Comparison of ENCODE assay signal across 26 cellular contexts in genomic region chr3:33650495-33650894, GRCh38.
"Had no signal": no experiment of that assay in that cellular context is flagged by ENCODE, and none has a peak within 500 bp of the region (broad histone marks: within the 10 kb centered on the region; RNA-seq: fewer than 3 reads in every experiment).

No MANE protein-coding gene starts in this region.

- H3K27me3 ChIP-seq: esophagus muscularis mucosa, foreskin keratinocyte, gastroesophageal sphincter, heart right ventricle, left lung, sigmoid colon, tibial nerve, upper lobe of right lung, uterus had no signal

- H3K27ac ChIP-seq: esophagus muscularis mucosa, foreskin keratinocyte, gastroesophageal sphincter, heart right ventricle, left lung, psoas muscle, sigmoid colon, thoracic aorta, upper lobe of right lung, uterus had no signal

- H3K27ac Mint-ChIP-seq: endodermal cell; mesothelial cell of epicardium; nephron progenitor cell; stimulated activated memory B cell treated with anti-CD40 and anti-IgM and Interleukin-4, amounts not matched to agents 10 μg/mL and 1 μg/mL and 100 μg/mL, for 72 hours had no signal

- H3K27me3 Mint-ChIP-seq: naive B cell; stimulated activated memory B cell treated with anti-CD40 and anti-IgM and Interleukin-4, amounts not matched to agents 10 μg/mL and 1 μg/mL and 100 μg/mL, for 72 hours had no signal

- H3K4me3 ChIP-seq: esophagus muscularis mucosa, gastroesophageal sphincter, heart right ventricle, left lung, mucosa of descending colon, psoas muscle, sigmoid colon, thoracic aorta, tibial nerve, upper lobe of right lung, uterus had no signal

- ATAC-seq: foreskin keratinocyte; gastroesophageal sphincter; heart right ventricle; left cardiac atrium; left lung; mucosa of descending colon; psoas muscle; right cardiac atrium; stimulated activated memory B cell treated with anti-CD40 and anti-IgM and Interleukin-4, amounts not matched to agents 10 μg/mL and 1 μg/mL and 100 μg/mL, for 72 hours; stimulated activated naive CD8-positive, alpha-beta T cell treated with anti-CD3 and anti-CD28 coated beads, Interleukin-15, Interleukin-2, amounts not matched to agents 100 U/mL and 50 U/mL, for 24 hours; upper lobe of right lung had no signal

- H3K9me3 ChIP-seq: esophagus muscularis mucosa, gastroesophageal sphincter, heart right ventricle, left lung, mucosa of descending colon, psoas muscle, sigmoid colon, thoracic aorta, tibial nerve, upper lobe of right lung, uterus had no signal

- H3K9me3 Mint-ChIP-seq: endodermal cell; mesothelial cell of epicardium; naive B cell; nephron progenitor cell; stimulated activated memory B cell treated with anti-CD40 and anti-IgM and Interleukin-4, amounts not matched to agents 10 μg/mL and 1 μg/mL and 100 μg/mL, for 72 hours had no signal

- H3K36me3 Mint-ChIP-seq: mesothelial cell of epicardium, naive B cell had no signal

- DNase-seq: effector CD8-positive, alpha-beta T cell; endodermal cell; foreskin keratinocyte; heart right ventricle; hippocampal formation; left cardiac atrium; left lung; mesenchymal stem cell; mucosa of descending colon; naive B cell; nephron progenitor cell; nucleus accumbens; psoas muscle; right cardiac atrium; sigmoid colon; stimulated activated CD4-positive, alpha-beta T cell treated with anti-CD3 and anti-CD28 coated beads, Interleukin-2, amount 100 ng/mL, for 24 hours; stimulated activated CD4-positive, alpha-beta T cell treated with anti-CD3 and anti-CD28 coated beads, Interleukin-4, amount 100 ng/mL, for 24 hours; stimulated activated naive CD8-positive, alpha-beta T cell treated with anti-CD3 and anti-CD28 coated beads, Interleukin-15, Interleukin-2, amounts not matched to agents 100 U/mL and 50 U/mL, for 24 hours; upper lobe of right lung; uterus had no signal

- H3K4me3 Mint-ChIP-seq: endodermal cell; mesothelial cell of epicardium; naive B cell; nephron progenitor cell; stimulated activated memory B cell treated with anti-CD40 and anti-IgM and Interleukin-4, amounts not matched to agents 10 μg/mL and 1 μg/mL and 100 μg/mL, for 72 hours had no signal
